1 cellular context compared by ENCODE assay signal in the genomic region with DNA sequence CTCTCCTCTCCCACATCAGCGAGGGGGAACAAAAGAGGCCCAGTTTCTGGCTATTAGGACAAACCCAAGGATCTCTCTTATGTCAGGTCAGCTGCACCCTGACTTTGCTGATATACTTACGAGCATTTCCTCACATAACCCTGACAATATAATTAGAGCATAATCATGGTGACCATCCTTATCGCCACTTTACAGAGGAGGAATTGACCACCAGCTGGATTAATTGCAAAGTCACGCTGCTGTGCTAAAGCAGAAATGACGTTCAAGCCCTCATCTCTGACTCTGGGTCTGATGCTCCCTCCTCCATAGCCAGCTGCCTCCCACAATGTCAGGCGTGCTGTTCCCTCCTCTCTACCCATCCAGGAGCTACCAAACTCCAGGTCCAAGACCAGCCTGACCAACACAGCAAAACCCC.
TF ChIP-seq lines count a peak whose summit lies in the region.

No MANE protein-coding gene starts in this region.

TF ChIP-seq in K562, 482 proteins besides CTCF, POLR2A, EP300 and RAD21 (continued from another document and continues in another):
- no peak for TF ChIP-seq ZNF407 (IDR thresholded peaks at IDR 0.05; ENCODE audit: low read depth)
- TF ChIP-seq ZBTB1 (CRISPR knock-in tag; IDR thresholded peaks at IDR 0.05; ENCODE audit: borderline replicate concordance, low read depth): no peak
- TF ChIP-seq, protein P1, sequence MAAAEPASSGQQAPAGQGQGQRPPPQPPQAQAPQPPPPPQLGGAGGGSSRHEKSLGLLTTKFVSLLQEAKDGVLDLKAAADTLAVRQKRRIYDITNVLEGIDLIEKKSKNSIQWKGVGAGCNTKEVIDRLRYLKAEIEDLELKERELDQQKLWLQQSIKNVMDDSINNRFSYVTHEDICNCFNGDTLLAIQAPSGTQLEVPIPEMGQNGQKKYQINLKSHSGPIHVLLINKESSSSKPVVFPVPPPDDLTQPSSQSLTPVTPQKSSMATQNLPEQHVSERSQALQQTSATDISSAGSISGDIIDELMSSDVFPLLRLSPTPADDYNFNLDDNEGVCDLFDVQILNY (CRISPR knock-in tag; IDR thresholded peaks at IDR 0.05): no peak
- TF ChIP-seq LEF1 (IDR thresholded peaks at IDR 0.05): peak; percentile 91
- TF ChIP-seq CBX1 (IDR thresholded peaks at IDR 0.05; ENCODE audit: low read depth): no peak
- TF ChIP-seq ADNP (tag; IDR thresholded peaks at IDR 0.05): no peak
- no peak for TF ChIP-seq TCF7 (IDR thresholded peaks at IDR 0.05; ENCODE audit: borderline replicate concordance)
- no peak for TF ChIP-seq WHSC1 (IDR thresholded peaks at IDR 0.05; ENCODE audit: low read length)
- TF ChIP-seq ZKSCAN3 (CRISPR knock-in tag; IDR thresholded peaks at IDR 0.05): no peak
- peak; percentile 63 for TF ChIP-seq GATA2 (CRISPR knock-in tag; IDR thresholded peaks at IDR 0.05)
- peak; percentile 72; the same call in 1 of the 2 replicates for TF ChIP-seq ZBED1 (IDR thresholded peaks at IDR 0.05)
- TF ChIP-seq ARNT (IDR thresholded peaks at IDR 0.05): peak; percentile 19 to 84; a peak in 2 of 4 replicates
- no peak for TF ChIP-seq FOXP4 (CRISPR knock-in tag; IDR thresholded peaks at IDR 0.05; ENCODE audit: borderline replicate concordance)
- 0 out of 2 replicates have a peak, but pooled peaks have one; percentile 17 for TF ChIP-seq HMBOX1 (IDR thresholded peaks at IDR 0.05)
- TF ChIP-seq, protein P2, sequence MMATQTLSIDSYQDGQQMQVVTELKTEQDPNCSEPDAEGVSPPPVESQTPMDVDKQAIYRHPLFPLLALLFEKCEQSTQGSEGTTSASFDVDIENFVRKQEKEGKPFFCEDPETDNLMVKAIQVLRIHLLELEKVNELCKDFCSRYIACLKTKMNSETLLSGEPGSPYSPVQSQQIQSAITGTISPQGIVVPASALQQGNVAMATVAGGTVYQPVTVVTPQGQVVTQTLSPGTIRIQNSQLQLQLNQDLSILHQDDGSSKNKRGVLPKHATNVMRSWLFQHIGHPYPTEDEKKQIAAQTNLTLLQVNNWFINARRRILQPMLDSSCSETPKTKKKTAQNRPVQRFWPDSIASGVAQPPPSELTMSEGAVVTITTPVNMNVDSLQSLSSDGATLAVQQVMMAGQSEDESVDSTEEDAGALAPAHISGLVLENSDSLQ (IDR thresholded peaks at IDR 0.05): peak; percentile 44
- TF ChIP-seq PREB (CRISPR knock-in tag; IDR thresholded peaks at IDR 0.05): no peak
- TF ChIP-seq ELF1 (tag; IDR thresholded peaks at IDR 0.05): no peak
- TF ChIP-seq RBM17 (IDR thresholded peaks at IDR 0.05; ENCODE audit: borderline replicate concordance, low read depth, low read length): no peak
- TF ChIP-seq KLF16 (IDR thresholded peaks at IDR 0.05): peak; percentile 90
- no peak for TF ChIP-seq SIX5 (IDR thresholded peaks at IDR 0.05; ENCODE audit: borderline replicate concordance in 1 of 2, insufficient read depth in 1 of 2, low read depth in 1 of 2, low read length in 2 of 2)
- peak; percentile 46 to 90; a peak in 2 of 4 replicates for TF ChIP-seq TBL1XR1 (IDR thresholded peaks at IDR 0.05; ENCODE audit: low read length in 2 of 2)
- TF ChIP-seq ZNF224 (CRISPR knock-in tag; IDR thresholded peaks at IDR 0.05): no peak
- no peak for TF ChIP-seq CHD4 (IDR thresholded peaks at IDR 0.05; ENCODE audit: insufficient read depth, insufficient replicate concordance, low read depth, low read length, poor library complexity, severe bottlenecking)
- TF ChIP-seq ELF4 (CRISPR knock-in tag; IDR thresholded peaks at IDR 0.05): no peak
- TF ChIP-seq LARP7 (IDR thresholded peaks at IDR 0.05): no peak
- TF ChIP-seq ZNF431 (CRISPR knock-in tag; IDR thresholded peaks at IDR 0.05): no peak
- no peak for TF ChIP-seq MEF2A (IDR thresholded peaks at IDR 0.05; ENCODE audit: control insufficient read depth, low read depth, low read length)
- TF ChIP-seq ATF7 (IDR thresholded peaks at IDR 0.05): peak; percentile 83
- no peak for TF ChIP-seq SMC3 (conservative IDR thresholded peaks at IDR 0.05; ENCODE audit: insufficient read depth, low read depth, low read length)
- TF ChIP-seq RBM22 (IDR thresholded peaks at IDR 0.05; ENCODE audit: low read depth, low read length, poor library complexity, severe bottlenecking): no peak
- TF ChIP-seq TRIM24 (IDR thresholded peaks at IDR 0.05): peak; percentile 84 to 90
- TF ChIP-seq ZHX1 (conservative IDR thresholded peaks at IDR 0.05; ENCODE audit: low read length): no peak
- no peak for TF ChIP-seq ELF2 (CRISPR knock-in tag; IDR thresholded peaks at IDR 0.05)
- no peak for TF ChIP-seq RBM34 (IDR thresholded peaks at IDR 0.05; ENCODE audit: borderline replicate concordance, insufficient read depth, low read length)
- TF ChIP-seq FOXP1 (CRISPR knock-in tag; IDR thresholded peaks at IDR 0.05): no peak
- TF ChIP-seq ARID3B (CRISPR knock-in tag; IDR thresholded peaks at IDR 0.05; ENCODE audit: borderline replicate concordance): no peak
- TF ChIP-seq, protein P3, sequence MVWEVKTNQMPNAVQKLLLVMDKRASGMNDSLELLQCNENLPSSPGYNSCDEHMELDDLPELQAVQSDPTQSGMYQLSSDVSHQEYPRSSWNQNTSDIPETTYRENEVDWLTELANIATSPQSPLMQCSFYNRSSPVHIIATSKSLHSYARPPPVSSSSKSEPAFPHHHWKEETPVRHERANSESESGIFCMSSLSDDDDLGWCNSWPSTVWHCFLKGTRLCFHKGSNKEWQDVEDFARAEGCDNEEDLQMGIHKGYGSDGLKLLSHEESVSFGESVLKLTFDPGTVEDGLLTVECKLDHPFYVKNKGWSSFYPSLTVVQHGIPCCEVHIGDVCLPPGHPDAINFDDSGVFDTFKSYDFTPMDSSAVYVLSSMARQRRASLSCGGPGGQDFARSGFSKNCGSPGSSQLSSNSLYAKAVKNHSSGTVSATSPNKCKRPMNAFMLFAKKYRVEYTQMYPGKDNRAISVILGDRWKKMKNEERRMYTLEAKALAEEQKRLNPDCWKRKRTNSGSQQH (CRISPR knock-in tag; IDR thresholded peaks at IDR 0.05): no peak
- TF ChIP-seq KDM5B (IDR thresholded peaks at IDR 0.05; ENCODE audit: insufficient replicate concordance, low read depth, low read length): no peak
